ENCODE assay signal across 18 cellular contexts in the genomic region with DNA sequence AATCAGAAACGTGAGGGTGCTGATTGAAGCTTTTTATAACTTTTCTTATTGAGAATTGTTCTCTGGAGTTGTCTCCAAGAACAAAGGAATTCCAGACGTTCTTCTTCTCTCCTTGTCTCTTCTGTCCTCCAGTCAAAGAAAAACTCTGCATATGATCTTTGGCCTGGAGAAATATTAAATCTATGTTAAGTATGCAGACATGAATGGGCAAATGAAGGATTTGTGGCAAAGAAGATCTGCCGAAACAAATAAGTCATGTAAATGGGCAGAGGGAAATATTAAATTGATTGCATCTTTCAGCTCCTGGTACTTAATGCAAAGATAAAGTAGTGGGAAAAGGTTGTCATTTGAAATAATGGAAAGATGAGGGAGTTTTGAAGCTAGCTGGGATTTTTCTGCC.
DNase-seq lines count a peak whose midpoint lies in the region; ATAC-seq, FAIRE-seq and TF ChIP-seq lines count a peak whose summit lies in the region.
"Had no signal": no experiment of that assay in that cellular context is flagged by ENCODE, and none has a peak within 500 bp of the region (broad histone marks: within the 10 kb centered on the region; RNA-seq: fewer than 3 reads in every experiment).

No MANE protein-coding gene starts in this region.

- no peak overlapping the region for H2AK5ac ChIP-seq in trophoblast cell (ENCODE audit: low read length)

- ATAC-seq in GM18502 (IDR thresholded peaks at IDR 0.05; ENCODE audit: poor library complexity, unreplicated experiment): no peak

- no TSS peak for BruUV-seq in Caco-2 (replicated peaks; lab: Mats Ljungman, UMichigan)

- H3K4me1 ChIP-seq in Caco-2 (peaks cover 95% of the 10 kb centered on the region), astrocyte (ENCODE audit: insufficient read depth, low read length) (peaks cover 47% of the 10 kb centered on the region), trophoblast cell (ENCODE audit: control insufficient read depth in 1 of 2, insufficient read depth in 2 of 2, low read length in 2 of 2) (peaks cover 28 to 47% of the 10 kb centered on the region in 2 experiments)

- H3K4me1 Mint-ChIP-seq in Caco-2 (ENCODE audit: low read depth, unreplicated experiment) (peaks cover 63% of the 10 kb centered on the region), astrocyte (ENCODE audit: low read depth, unreplicated experiment) (peaks cover 92% of the 10 kb centered on the region)

- no CpG with 5 or more reads among the region's 3 CpGs for WGBS in trophoblast cell (ENCODE audit: extremely low coverage, insufficient coverage, insufficient read length)

- H2AFZ ChIP-seq in astrocyte (ENCODE audit: low read depth, low read length) (no peak overlapping the region), trophoblast cell (ENCODE audit: insufficient read depth, low read length, poor library complexity) (no peak overlapping the region)
- H2AFZ ChIP-seq: PC-9 had no signal

- H3K79me2 ChIP-seq in astrocyte (ENCODE audit: insufficient read depth, low read length): peaks cover 85% of the 10 kb centered on the region
- peaks cover 34% of the 10 kb centered on the region for H3K79me2 ChIP-seq in trophoblast cell (ENCODE audit: control insufficient read depth, insufficient read depth, low read length, poor library complexity)

- H3K27me3 Mint-ChIP-seq in Caco-2 (ENCODE audit: insufficient read depth, unreplicated experiment) (no peaks in the 10 kb centered on the region), astrocyte (ENCODE audit: low read depth, unreplicated experiment) (no peaks in the 10 kb centered on the region)

- no peak overlapping the region for H4K91ac ChIP-seq in trophoblast cell (ENCODE audit: low read depth, low read length)

- DNase-seq in AG10803 (ENCODE audit: low read depth) (peak; percentile 21), Caco-2 (no peak), astrocyte (ENCODE audit: low read depth) (no peak), trophoblast cell (peak in 1 of 2 donors; percentile 12), NCI-H446 (lab: John Stamatoyannopoulos, UW) (no peak)
- DNase-seq in stimulated activated CD4-positive, alpha-beta T cell treated with anti-CD3 and anti-CD28 coated beads, Interleukin-1b, Interleukin-23, amount 100 ng/mL, for 48 hours: no peak
- DNase-seq: ACHN; CD4-positive, alpha-beta memory T cell; GF-D8; KG1; NCI-H1417 treated with DMSO at 0.1 percent for 48 hours; NCI-H2029 treated with DMSO at 0.1 percent for 48 hours; NCI-H510A treated with DMSO at 0.1 percent for 48 hours; NCI-H82; PC-9 had no signal

- no peak overlapping the region for H2BK12ac ChIP-seq in trophoblast cell (ENCODE audit: low read length)

- H3K4ac ChIP-seq in trophoblast cell (ENCODE audit: low read depth, low read length): peak overlapping the region; percentile 97

- H3K4me2 ChIP-seq in astrocyte (ENCODE audit: low read length) (peak overlapping the region; percentile 12), trophoblast cell (ENCODE audit: low read length) (no peak overlapping the region)
- H3K4me2 ChIP-seq: PC-9 had no signal

- H3K36me3 Mint-ChIP-seq in Caco-2 (ENCODE audit: insufficient read depth, unreplicated experiment) (peaks cover 17% of the 10 kb centered on the region), astrocyte (ENCODE audit: low read depth, unreplicated experiment) (peaks cover 16% of the 10 kb centered on the region)
- H3K36me3 Mint-ChIP-seq: CD4-positive, alpha-beta memory T cell had no signal

- H3K27ac ChIP-seq in astrocyte (ENCODE audit: low read depth, low read length): no peak overlapping the region
- no peak overlapping the region for H3K27ac ChIP-seq in trophoblast cell (ENCODE audit: low read depth, low read length)
- H3K27ac ChIP-seq: PC-9 had no signal

- no peak overlapping the region for H3K4me3 ChIP-seq in AG10803 (ENCODE audit: low read length)
- no peak overlapping the region for H3K4me3 ChIP-seq in Caco-2 (ENCODE audit: low read depth, low read length)
- no peak overlapping the region for H3K4me3 ChIP-seq in astrocyte (ENCODE audit: insufficient read depth, low read depth, low read length)
- H3K4me3 ChIP-seq in trophoblast cell (ENCODE audit: low read depth, low read length): no peak overlapping the region
- H3K4me3 ChIP-seq: PC-9 had no signal

- H3K9me3 Mint-ChIP-seq in Caco-2 (ENCODE audit: unreplicated experiment) (no peaks in the 10 kb centered on the region), astrocyte (ENCODE audit: unreplicated experiment) (no peaks in the 10 kb centered on the region)
- H3K9me3 Mint-ChIP-seq: CD4-positive, alpha-beta memory T cell had no signal

- no peak overlapping the region for H3K14ac ChIP-seq in trophoblast cell (ENCODE audit: low read length)

- peak overlapping the region; percentile 59 for H3K4me3 Mint-ChIP-seq in Caco-2 (ENCODE audit: unreplicated experiment)
- no peak overlapping the region for H3K4me3 Mint-ChIP-seq in astrocyte (ENCODE audit: unreplicated experiment)
- H3K4me3 Mint-ChIP-seq: CD4-positive, alpha-beta memory T cell had no signal

- no peak for TF ChIP-seq CTCF in AG10803 (conservative IDR thresholded peaks at IDR 0.05; ENCODE audit: low read length)
- no peak for TF ChIP-seq CTCF in Caco-2 (IDR thresholded peaks at IDR 0.05; ENCODE audit: insufficient read depth in 1 of 2, low read depth in 1 of 2, low read length in 1 of 2, severe bottlenecking in 1 of 2, unreplicated experiment in 1 of 2)
- no peak for TF ChIP-seq CTCF in astrocyte (IDR thresholded peaks at IDR 0.05; ENCODE audit: insufficient read depth, low read depth, low read length)

- CTCF ChIA-PET in Caco-2 (lab: Charles Lee): interaction anchor here (0.8 kb wide), 1 partner anchor 204 kb away, joined by 3 read pairs; no protein-coding TSS in a partner anchor

- H3K9ac ChIP-seq in astrocyte (ENCODE audit: low read length) (no peak overlapping the region), trophoblast cell (ENCODE audit: low read length) (no peak overlapping the region)

- POLR2A ChIA-PET in Caco-2 (lab: Charles Lee): no interaction called here

- H3K36me3 ChIP-seq in Caco-2 (ENCODE audit: control insufficient read depth, insufficient read depth, low read length): no peaks in the 10 kb centered on the region
- H3K36me3 ChIP-seq in astrocyte (ENCODE audit: insufficient read depth, low read length): no peaks in the 10 kb centered on the region
- H3K36me3 ChIP-seq in trophoblast cell (ENCODE audit: control insufficient read depth in 1 of 2, insufficient read depth in 2 of 2, low read length in 2 of 2): peaks cover 0 to 2% of the 10 kb centered on the region in 2 experiments

- no peak overlapping the region for H3K23ac ChIP-seq in trophoblast cell (ENCODE audit: low read length)

- no peak overlapping the region for H4K8ac ChIP-seq in trophoblast cell (ENCODE audit: low read depth, low read length)

- intact Hi-C loops in Caco-2 (cut with micrococcal nuclease; ENCODE audit: unreplicated experiment): loop anchor here (5.0 kb wide), 1 partner anchor 71 kb away; no protein-coding TSS in a partner anchor

- H2BK5ac ChIP-seq in trophoblast cell (ENCODE audit: low read depth, low read length, poor library complexity): no peak overlapping the region

- no peak overlapping the region for H2BK120ac ChIP-seq in trophoblast cell (ENCODE audit: insufficient read depth, low read length, poor library complexity)

- H4K20me1 ChIP-seq in astrocyte (ENCODE audit: insufficient read depth, low read length): peaks cover 74% of the 10 kb centered on the region

- H3K27ac Mint-ChIP-seq in Caco-2 (ENCODE audit: unreplicated experiment): peak overlapping the region; percentile 94
- no peak overlapping the region for H3K27ac Mint-ChIP-seq in astrocyte (ENCODE audit: unreplicated experiment)

- FAIRE-seq in astrocyte (lab: Jason Lieb, UNC): no peak
- FAIRE-seq: GM12892, H1 had no signal

- no peak overlapping the region for H3K18ac ChIP-seq in trophoblast cell (ENCODE audit: low read length)

- H4K12ac ChIP-seq in trophoblast cell (ENCODE audit: low read depth, low read length): no peak overlapping the region

- H3K9me3 ChIP-seq in Caco-2 (no peaks in the 10 kb centered on the region), astrocyte (ENCODE audit: insufficient read depth, low read depth, low read length) (no peaks in the 10 kb centered on the region), trophoblast cell (ENCODE audit: insufficient read depth, low read depth, low read length) (no peaks in the 10 kb centered on the region)

- no peaks in the 10 kb centered on the region for H3K27me3 ChIP-seq in Caco-2 (replicated peaks; ENCODE audit: control insufficient read depth, insufficient read depth, low read length)
- no peaks in the 10 kb centered on the region for H3K27me3 ChIP-seq in astrocyte (ENCODE audit: insufficient read depth, low read length)
- no peaks in the 10 kb centered on the region for H3K27me3 ChIP-seq in trophoblast cell (ENCODE audit: insufficient read depth, low read length)

- peaks cover 38% of the 10 kb centered on the region for H3K79me1 ChIP-seq in trophoblast cell (ENCODE audit: low read length)
